ENCODE assay signal across 28 cellular contexts in the genomic region with DNA sequence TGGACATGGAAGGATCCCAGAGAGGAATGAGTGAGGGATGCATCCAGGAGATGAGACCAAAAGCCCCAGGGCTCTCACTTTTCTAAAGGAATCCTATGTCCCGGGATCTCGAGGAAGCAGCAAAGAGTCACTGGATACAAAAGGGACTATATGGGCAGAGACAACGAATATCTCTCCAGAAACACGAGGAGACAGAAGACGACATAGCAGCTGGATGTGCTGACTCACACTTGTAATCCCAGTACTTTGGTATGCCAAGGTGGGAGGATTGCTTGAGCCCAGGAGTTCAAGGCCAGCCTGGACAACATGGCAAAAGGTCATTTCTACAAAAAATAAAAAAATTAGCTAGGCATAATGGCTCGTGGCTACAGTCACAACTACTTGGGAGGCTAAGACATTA. TPM values are rescaled to one million over a fixed set of nuclear protein-coding genes. Genes with fewer than 3 reads are reported as not detected.
"Had no signal": no experiment of that assay in that cellular context is flagged by ENCODE, and none has a peak within 500 bp of the region (broad histone marks: within the 10 kb centered on the region; RNA-seq: fewer than 3 reads in every experiment).

No MANE protein-coding gene starts in this region.

- H3K9me3 ChIP-seq: MG63, Peyer's patch, SJCRH30, SK-N-SH had no signal

- H3K4me2 ChIP-seq: SK-N-SH had no signal

- H3K9me3 Mint-ChIP-seq: activated naive CD4-positive, alpha-beta T cell treated with anti-CD3 and anti-CD28 coated beads for 36 hours had no signal

- ATAC-seq: activated CD4-positive, CD25-positive, alpha-beta regulatory T cell treated with anti-CD3 and anti-CD28 coated beads, Interleukin-2, amount 50 U/mL, for 24 hours; activated CD8-positive, alpha-beta T cell treated with anti-CD3 and anti-CD28 coated beads, Interleukin-2, amount 10 ng/mL, durations not matched to agents 7 days and 5 days had no signal

- H3K4me3 ChIP-seq: cardiac muscle cell, MG63, Peyer's patch, SJCRH30 had no signal

- H3K9ac ChIP-seq: SK-N-SH had no signal

- H3K27ac ChIP-seq: brain microvascular endothelial cell, cardiac muscle cell, Peyer's patch, RWPE1, SJCRH30, WERI-Rb-1 had no signal

- H3K4me3 Mint-ChIP-seq: activated CD8-positive, alpha-beta T cell treated with anti-CD3 and anti-CD28 coated beads, Interleukin-2, amount 10 ng/mL, durations not matched to agents 7 days and 5 days; activated naive CD4-positive, alpha-beta T cell treated with anti-CD3 and anti-CD28 coated beads for 36 hours; activated naive CD8-positive, alpha-beta T cell had no signal

- H3K27me3 ChIP-seq: brain microvascular endothelial cell, cardiac muscle cell, MG63, Peyer's patch, SJCRH30 had no signal

- H3K36me3 ChIP-seq: brain microvascular endothelial cell, cardiac muscle cell, MG63, Peyer's patch, SJCRH30, WERI-Rb-1 had no signal

- H3K27me3 Mint-ChIP-seq: activated naive CD8-positive, alpha-beta T cell had no signal

- H3K36me3 Mint-ChIP-seq: activated naive CD8-positive, alpha-beta T cell had no signal

- H3K4me1 ChIP-seq: Peyer's patch, SJCRH30 had no signal

- H3K27ac Mint-ChIP-seq: activated naive CD4-positive, alpha-beta T cell treated with anti-CD3 and anti-CD28 coated beads for 36 hours; activated naive CD8-positive, alpha-beta T cell had no signal

- DNase-seq: activated CD4-positive, alpha-beta T cell treated with anti-CD3 and anti-CD28 coated beads for 4 hours; activated CD8-positive, alpha-beta memory T cell treated with anti-CD3 and anti-CD28 coated beads, Interleukin-2, amount 50 U/mL, for 48 hours; activated CD8-positive, alpha-beta T cell treated with anti-CD3 and anti-CD28 coated beads, Interleukin-2, amount 10 ng/mL, durations not matched to agents 7 days and 5 days; activated gamma-delta T cell; activated naive CD4-positive, alpha-beta T cell treated with anti-CD3 and anti-CD28 coated beads for 36 hours; activated T-cell treated with anti-CD3 and anti-CD28 coated beads, Interleukin-2, amount 50 U/mL, for 1 hour; brain microvascular endothelial cell; KBM-7; MG63; NCI-H1105; NCI-H1436; NCI-H1694 treated with DMSO at 0.1 percent for 48 hours; NCI-H2029 treated with DMSO at 0.1 percent for 48 hours; NCI-H345; NCI-H510A treated with DMSO at 0.1 percent for 48 hours; NCI-H69; NK-92 treated with Interleukin-12 subunit alpha and Interleukin-12 subunit beta, amount 100 ng/mL, for 24 hours; Peyer's patch; Right ventricle myocardium superior; SJCRH30; SK-N-SH; T-helper 1 cell; WERI-Rb-1 had no signal

RNA-seq across cellular contexts. Expression of a gene that starts 24.7 kb away (rescaled TPM):
- total RNA-seq: activated CD8-positive, alpha-beta T cell treated with anti-CD3 and anti-CD28 coated beads, Interleukin-2, amount 10 ng/mL, durations not matched to agents 7 days and 5 days; activated naive CD4-positive, alpha-beta T cell treated with anti-CD3 and anti-CD28 coated beads for 36 hours; cardiac muscle cell; Peyer's patch; Right ventricle myocardium superior; SJCRH30; T-helper 2 cell treated with Interferon-gamma antibody and Interleukin-4, amounts not matched to agents 100 ng/mL and 5 ng/mL, for 36 hours had no signal
- polyA plus RNA-seq: cardiac muscle cell, SK-N-SH had no signal
